25 cellular contexts compared by ENCODE assay signal in genomic region chr15:47950447-47950846, GRCh38.
"Had no signal": no experiment of that assay in that cellular context is flagged by ENCODE, and none has a peak within 500 bp of the region (broad histone marks: within the 10 kb centered on the region; RNA-seq: fewer than 3 reads in every experiment).

No MANE protein-coding gene starts in this region.

- H3K36me3 ChIP-seq: neutrophil, ovary, right lobe of liver, sigmoid colon, stomach, thoracic aorta, thyroid gland, tibial nerve, upper lobe of left lung, vagina had no signal

- H3K79me2 ChIP-seq: parathyroid adenoma had no signal

- H3K27ac ChIP-seq: neutrophil, ovary, parathyroid adenoma, psoas muscle, right lobe of liver, sigmoid colon, stomach, thoracic aorta, thyroid gland, tibial nerve, upper lobe of left lung, vagina had no signal

- DNase-seq: naive thymus-derived CD8-positive, alpha-beta T cell; nephron progenitor cell; nucleus accumbens; ovary; posterior cingulate gyrus; psoas muscle; right cardiac atrium; right lobe of liver; sigmoid colon; small intestine; stimulated activated CD4-positive, alpha-beta T cell treated with anti-CD3 and anti-CD28 coated beads, Interleukin-15, amount 100 ng/mL, for 24 hours; stimulated activated CD4-positive, alpha-beta T cell treated with anti-CD3 and anti-CD28 coated beads, Interleukin-2, amount 100 ng/mL, for 24 hours; stimulated activated CD4-positive, alpha-beta T cell treated with anti-CD3 and anti-CD28 coated beads, Interleukin-2, amount 100 ng/mL, for 48 hours; stimulated activated CD4-positive, alpha-beta T cell treated with anti-CD3 and anti-CD28 coated beads, Interleukin-4, amount 100 ng/mL, for 24 hours; stimulated activated naive B cell treated with anti-CD40 and anti-IgM and Interleukin-4, amounts not matched to agents 10 μg/mL and 1 μg/mL and 100 μg/mL, for 72 hours; stimulated activated naive CD4-positive, alpha-beta T cell treated with Interleukin-2 at 50 U/mL for 16 hours; stomach; thyroid gland; trophoblast cell; upper lobe of left lung had no signal

- H3K27me3 ChIP-seq: neutrophil, ovary, right lobe of liver, sigmoid colon, stomach, thyroid gland, tibial nerve, upper lobe of left lung, vagina had no signal

- H3K9me3 ChIP-seq: neutrophil, ovary, psoas muscle, right lobe of liver, sigmoid colon, stomach, thoracic aorta, thyroid gland, tibial nerve, upper lobe of left lung, vagina had no signal

- H3K4me1 ChIP-seq: parathyroid adenoma, right lobe of liver, sigmoid colon, stomach, thyroid gland, upper lobe of left lung, vagina had no signal

- H3K4me3 ChIP-seq: ovary, psoas muscle, right lobe of liver, sigmoid colon, stomach, thoracic aorta, thyroid gland, tibial nerve, upper lobe of left lung, vagina had no signal

- H2AFZ ChIP-seq: parathyroid adenoma had no signal
